In the genomic region with DNA sequence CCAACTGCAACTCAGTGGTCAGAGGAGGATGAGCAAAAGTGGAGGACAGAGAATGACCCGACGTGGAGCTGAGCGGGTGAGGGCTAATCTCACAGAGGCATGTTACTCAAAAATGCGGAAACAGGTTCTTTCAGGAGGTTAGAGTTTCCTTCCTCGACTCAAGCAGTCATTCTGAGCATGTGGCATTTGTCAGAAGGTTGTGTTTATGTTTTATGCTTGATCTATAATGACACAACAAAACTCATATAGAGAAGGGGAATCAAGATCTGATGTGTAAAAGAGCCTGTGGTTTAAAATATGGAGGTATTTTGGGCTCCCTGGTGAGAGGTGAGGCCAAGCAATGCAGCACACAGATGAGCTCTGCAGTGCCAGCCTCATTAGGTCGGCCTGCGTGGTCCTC, we compare ENCODE assay signal across 13 cellular contexts.
A peak's percentile ranks its signal among the peaks of the same experiment; 100 is the strongest.
DNase-seq lines count a peak whose midpoint lies in the region; ATAC-seq and TF ChIP-seq lines count a peak whose summit lies in the region.
"Had no signal": no experiment of that assay in that cellular context is flagged by ENCODE, and none has a peak within 500 bp of the region (broad histone marks: within the 10 kb centered on the region; RNA-seq: fewer than 3 reads in every experiment).

No MANE protein-coding gene starts in this region.

- peaks cover 3% of the 10 kb centered on the region for H3K9me3 Mint-ChIP-seq in endothelial cell (ENCODE audit: unreplicated experiment)

- DNase-seq in endothelial cell (ENCODE audit: low spot score): no peak
- no peak for DNase-seq in DMS79 treated with DMSO at 0.1 percent for 48 hours (lab: John Stamatoyannopoulos, UW)
- no peak for DNase-seq in glomerular visceral epithelial cell (ENCODE audit: extremely low spot score)
- no peak for DNase-seq in NCI-H1930 (lab: John Stamatoyannopoulos, UW)
- DNase-seq in nucleus accumbens (lab: John Stamatoyannopoulos, UW): no peak
- DNase-seq: activated CD8-positive, alpha-beta memory T cell treated with anti-CD3 and anti-CD28 coated beads, Interleukin-2, amount 50 U/mL, for 4 hours; GOT3; left ventricle myocardium inferior; NCI-H748 treated with DMSO at 0.1 percent for 48 hours had no signal

- H3K27ac Mint-ChIP-seq in endothelial cell (ENCODE audit: unreplicated experiment): peak overlapping the region; percentile 36
- H3K27ac Mint-ChIP-seq: T-helper 1 cell treated with Interleukin-12 subunit alpha and Interleukin-12 subunit beta and Interleukin-4 antibody, amounts not matched to agents 30 μg/mL and 1 μg/mL, for 36 hours had no signal

- no peak for TF ChIP-seq CTCF in endothelial cell (IDR thresholded peaks at IDR 0.05; ENCODE audit: unreplicated experiment)

- ATAC-seq in GM18861 (IDR thresholded peaks at IDR 0.05; ENCODE audit: unreplicated experiment): peak; percentile 75
- ATAC-seq in GM21526 (IDR thresholded peaks at IDR 0.05; ENCODE audit: low FRiP score, unreplicated experiment): peak; percentile 80
- peak; percentile 80 for ATAC-seq in HG03196 (IDR thresholded peaks at IDR 0.05; ENCODE audit: unreplicated experiment)

- H3K27me3 Mint-ChIP-seq in endothelial cell (ENCODE audit: unreplicated experiment): no peaks in the 10 kb centered on the region

- no peak overlapping the region for H3K4me3 Mint-ChIP-seq in endothelial cell (ENCODE audit: unreplicated experiment)
- H3K4me3 Mint-ChIP-seq: T-helper 1 cell treated with Interleukin-12 subunit alpha and Interleukin-12 subunit beta and Interleukin-4 antibody, amounts not matched to agents 30 μg/mL and 1 μg/mL, for 36 hours had no signal

- H3K36me3 Mint-ChIP-seq in endothelial cell (ENCODE audit: low read depth, unreplicated experiment): no peaks in the 10 kb centered on the region

- H3K4me1 Mint-ChIP-seq in endothelial cell (ENCODE audit: unreplicated experiment): peaks cover 17% of the 10 kb centered on the region
